ENCODE assay signal across 1 cellular context in genomic region chr11:126113963-126114362, GRCh38.
TF ChIP-seq lines count a peak whose summit lies in the region.

No MANE protein-coding gene starts in this region.

TF ChIP-seq in HepG2, 621 proteins besides CTCF, POLR2A, EP300 and RAD21:
- TF ChIP-seq NCOA2 (CRISPR knock-in tag; IDR thresholded peaks at IDR 0.05) (0 out of 2 replicates have a peak, but pooled peaks have one; percentile 4), GABPA (IDR thresholded peaks at IDR 0.05; ENCODE audit: low read depth, low read length) (no peak), GABPA (CRISPR knock-in tag; IDR thresholded peaks at IDR 0.05; ENCODE audit: low read depth) (no peak), PTBP1 (IDR thresholded peaks at IDR 0.05; ENCODE audit: low read depth, low read length, poor library complexity, severe bottlenecking) (no peak), THAP11 (CRISPR knock-in tag; IDR thresholded peaks at IDR 0.05) (no peak), HNF4G (IDR thresholded peaks at IDR 0.05; ENCODE audit: borderline replicate concordance, low read depth, low read length) (peak; percentile 23; the same call in 1 of the 2 replicates), HNF4G (CRISPR knock-in tag; IDR thresholded peaks at IDR 0.05; ENCODE audit: borderline replicate concordance, low read depth) (no peak), ZNF468 (CRISPR knock-in tag; IDR thresholded peaks at IDR 0.05) (0 out of 2 replicates have a peak, but pooled peaks have one; percentile 13)
- TF ChIP-seq, protein P1, sequence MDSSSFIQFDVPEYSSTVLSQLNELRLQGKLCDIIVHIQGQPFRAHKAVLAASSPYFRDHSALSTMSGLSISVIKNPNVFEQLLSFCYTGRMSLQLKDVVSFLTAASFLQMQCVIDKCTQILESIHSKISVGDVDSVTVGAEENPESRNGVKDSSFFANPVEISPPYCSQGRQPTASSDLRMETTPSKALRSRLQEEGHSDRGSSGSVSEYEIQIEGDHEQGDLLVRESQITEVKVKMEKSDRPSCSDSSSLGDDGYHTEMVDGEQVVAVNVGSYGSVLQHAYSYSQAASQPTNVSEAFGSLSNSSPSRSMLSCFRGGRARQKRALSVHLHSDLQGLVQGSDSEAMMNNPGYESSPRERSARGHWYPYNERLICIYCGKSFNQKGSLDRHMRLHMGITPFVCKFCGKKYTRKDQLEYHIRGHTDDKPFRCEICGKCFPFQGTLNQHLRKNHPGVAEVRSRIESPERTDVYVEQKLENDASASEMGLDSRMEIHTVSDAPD (CRISPR knock-in tag; IDR thresholded peaks at IDR 0.05), result no peak
- TF ChIP-seq, protein P2, sequence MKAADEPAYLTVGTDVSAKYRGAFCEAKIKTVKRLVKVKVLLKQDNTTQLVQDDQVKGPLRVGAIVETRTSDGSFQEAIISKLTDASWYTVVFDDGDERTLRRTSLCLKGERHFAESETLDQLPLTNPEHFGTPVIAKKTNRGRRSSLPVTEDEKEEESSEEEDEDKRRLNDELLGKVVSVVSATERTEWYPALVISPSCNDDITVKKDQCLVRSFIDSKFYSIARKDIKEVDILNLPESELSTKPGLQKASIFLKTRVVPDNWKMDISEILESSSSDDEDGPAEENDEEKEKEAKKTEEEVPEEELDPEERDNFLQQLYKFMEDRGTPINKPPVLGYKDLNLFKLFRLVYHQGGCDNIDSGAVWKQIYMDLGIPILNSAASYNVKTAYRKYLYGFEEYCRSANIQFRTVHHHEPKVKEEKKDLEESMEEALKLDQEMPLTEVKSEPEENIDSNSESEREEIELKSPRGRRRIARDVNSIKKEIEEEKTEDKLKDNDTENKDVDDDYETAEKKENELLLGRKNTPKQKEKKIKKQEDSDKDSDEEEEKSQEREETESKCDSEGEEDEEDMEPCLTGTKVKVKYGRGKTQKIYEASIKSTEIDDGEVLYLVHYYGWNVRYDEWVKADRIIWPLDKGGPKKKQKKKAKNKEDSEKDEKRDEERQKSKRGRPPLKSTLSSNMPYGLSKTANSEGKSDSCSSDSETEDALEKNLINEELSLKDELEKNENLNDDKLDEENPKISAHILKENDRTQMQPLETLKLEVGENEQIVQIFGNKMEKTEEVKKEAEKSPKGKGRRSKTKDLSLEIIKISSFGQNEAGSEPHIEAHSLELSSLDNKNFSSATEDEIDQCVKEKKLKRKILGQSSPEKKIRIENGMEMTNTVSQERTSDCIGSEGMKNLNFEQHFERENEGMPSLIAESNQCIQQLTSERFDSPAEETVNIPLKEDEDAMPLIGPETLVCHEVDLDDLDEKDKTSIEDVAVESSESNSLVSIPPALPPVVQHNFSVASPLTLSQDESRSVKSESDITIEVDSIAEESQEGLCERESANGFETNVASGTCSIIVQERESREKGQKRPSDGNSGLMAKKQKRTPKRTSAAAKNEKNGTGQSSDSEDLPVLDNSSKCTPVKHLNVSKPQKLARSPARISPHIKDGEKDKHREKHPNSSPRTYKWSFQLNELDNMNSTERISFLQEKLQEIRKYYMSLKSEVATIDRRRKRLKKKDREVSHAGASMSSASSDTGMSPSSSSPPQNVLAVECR (CRISPR knock-in tag; IDR thresholded peaks at IDR 0.05; ENCODE audit: borderline replicate concordance), result no peak
- TF ChIP-seq, protein P3, sequence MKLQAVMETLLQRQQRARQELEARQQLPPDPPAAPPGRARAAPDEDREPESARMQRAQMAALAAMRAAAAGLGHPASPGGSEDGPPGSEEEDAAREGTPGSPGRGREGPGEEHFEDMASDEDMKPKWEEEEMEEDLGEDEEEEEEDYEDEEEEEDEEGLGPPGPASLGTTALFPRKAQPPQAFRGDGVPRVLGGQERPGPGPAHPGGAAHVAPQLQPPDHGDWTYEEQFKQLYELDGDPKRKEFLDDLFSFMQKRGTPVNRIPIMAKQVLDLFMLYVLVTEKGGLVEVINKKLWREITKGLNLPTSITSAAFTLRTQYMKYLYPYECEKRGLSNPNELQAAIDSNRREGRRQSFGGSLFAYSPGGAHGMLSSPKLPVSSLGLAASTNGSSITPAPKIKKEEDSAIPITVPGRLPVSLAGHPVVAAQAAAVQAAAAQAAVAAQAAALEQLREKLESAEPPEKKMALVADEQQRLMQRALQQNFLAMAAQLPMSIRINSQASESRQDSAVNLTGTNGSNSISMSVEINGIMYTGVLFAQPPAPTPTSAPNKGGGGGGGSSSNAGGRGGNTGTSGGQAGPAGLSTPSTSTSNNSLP (IDR thresholded peaks at IDR 0.05; ENCODE audit: low read depth, low read length), result no peak
TF ChIP-seq in HepG2: peak in this region for 3.
